Comparison of ENCODE assay signal across 16 cellular contexts in genomic region chr13:46804391-46804815, GRCh38. TPM values are rescaled to one million over a fixed set of nuclear protein-coding genes. Genes with fewer than 3 reads are reported as not detected.
A peak's percentile ranks its signal among the peaks of the same experiment; 100 is the strongest.
DNase-seq lines count a peak whose midpoint lies in the region; ATAC-seq, FAIRE-seq and TF ChIP-seq lines count a peak whose summit lies in the region.
"Had no signal": no experiment of that assay in that cellular context is flagged by ENCODE, and none has a peak within 500 bp of the region (broad histone marks: within the 10 kb centered on the region; RNA-seq: fewer than 3 reads in every experiment).

No MANE protein-coding gene starts in this region.

- no peaks in the 10 kb centered on the region for H3K27me3 ChIP-seq in CD4-positive, alpha-beta T cell (ENCODE audit: control insufficient read depth, insufficient read depth, low read length)
- H3K27me3 ChIP-seq in small intestine (ENCODE audit: control insufficient read depth in 2 of 2, insufficient read depth in 2 of 2, low read length in 2 of 2): no peaks in the 10 kb centered on the region

- POLR2A ChIA-PET in CD4-positive, alpha-beta T cell (lab: Charles Lee): no interaction called here

- H3K9me3 Mint-ChIP-seq in HFFc6: no peaks in the 10 kb centered on the region
- peaks cover 4% of the 10 kb centered on the region for H3K9me3 Mint-ChIP-seq in activated T-helper 17 cell treated with anti-CD3 and anti-CD28 coated beads, Interleukin-2, amount 50 U/mL, for 72 hours
- H3K9me3 Mint-ChIP-seq in CD4-positive, alpha-beta T cell: no peaks in the 10 kb centered on the region
- H3K9me3 Mint-ChIP-seq: T-helper 1 cell treated with Interleukin-12 subunit alpha and Interleukin-12 subunit beta and Interleukin-4 antibody, amounts not matched to agents 30 μg/mL and 1 μg/mL, for 36 hours had no signal

- ATAC-seq in activated T-helper 17 cell treated with anti-CD3 and anti-CD28 coated beads, Interleukin-2, amount 50 U/mL, for 72 hours (replicated peaks): peak; percentile 74
- ATAC-seq in CD4-positive, alpha-beta T cell (ENCODE audit: poor library complexity): no peak
- ATAC-seq: activated CD8-positive, alpha-beta T cell treated with anti-CD3 and anti-CD28 coated beads, Interleukin-2, amount 10 ng/mL, durations not matched to agents 7 days and 5 days; gastroesophageal sphincter; right cardiac atrium had no signal

- H3K27ac ChIP-seq in CD4-positive, alpha-beta T cell (ENCODE audit: low read depth, low read length): no peak overlapping the region
- H3K27ac ChIP-seq in small intestine (ENCODE audit: low read depth in 1 of 2, low read length in 1 of 2): no peak overlapping the region
- H3K27ac ChIP-seq: C4-2B, gastroesophageal sphincter had no signal

- H3K4me3 Mint-ChIP-seq in HFFc6: no peak overlapping the region; the same call in 1 of the 2 replicates
- H3K4me3 Mint-ChIP-seq in activated T-helper 17 cell treated with anti-CD3 and anti-CD28 coated beads, Interleukin-2, amount 50 U/mL, for 72 hours: no peak overlapping the region
- no peak overlapping the region for H3K4me3 Mint-ChIP-seq in CD4-positive, alpha-beta T cell
- H3K4me3 Mint-ChIP-seq: activated CD8-positive, alpha-beta T cell treated with anti-CD3 and anti-CD28 coated beads, Interleukin-2, amount 10 ng/mL, durations not matched to agents 7 days and 5 days; T-helper 1 cell treated with Interleukin-12 subunit alpha and Interleukin-12 subunit beta and Interleukin-4 antibody, amounts not matched to agents 30 μg/mL and 1 μg/mL, for 36 hours had no signal

- no peaks in the 10 kb centered on the region for H3K36me3 Mint-ChIP-seq in HFFc6 (ENCODE audit: low read depth)
- H3K36me3 Mint-ChIP-seq in activated T-helper 17 cell treated with anti-CD3 and anti-CD28 coated beads, Interleukin-2, amount 50 U/mL, for 72 hours (ENCODE audit: low read depth): no peaks in the 10 kb centered on the region
- H3K36me3 Mint-ChIP-seq in CD4-positive, alpha-beta T cell (ENCODE audit: low read depth): no peaks in the 10 kb centered on the region

- TF ChIP-seq CTCF in HFFc6 (IDR thresholded peaks at IDR 0.05): peak; percentile 36; the same call in 1 of the 2 replicates
- TF ChIP-seq CTCF in CD4-positive, alpha-beta T cell (IDR thresholded peaks at IDR 0.05): no peak

- intact Hi-C loops in CD4-positive, alpha-beta T cell (cut with DNase I, micrococcal nuclease): no loop called here

- CTCF ChIA-PET in CD4-positive, alpha-beta T cell (lab: Charles Lee): no interaction called here

- H3K27me3 Mint-ChIP-seq in HFFc6 (ENCODE audit: insufficient read depth): peaks cover 1% of the 10 kb centered on the region; the same call in 1 of the 2 replicates
- peaks cover 6% of the 10 kb centered on the region for H3K27me3 Mint-ChIP-seq in activated T-helper 17 cell treated with anti-CD3 and anti-CD28 coated beads, Interleukin-2, amount 50 U/mL, for 72 hours
- H3K27me3 Mint-ChIP-seq in CD4-positive, alpha-beta T cell: peaks cover 8% of the 10 kb centered on the region

- H3K4me3 ChIP-seq in small intestine (ENCODE audit: low read depth in 1 of 2, low read length in 2 of 2): no peak overlapping the region
- H3K4me3 ChIP-seq: gastroesophageal sphincter had no signal

- no peaks in the 10 kb centered on the region for H3K4me1 ChIP-seq in small intestine (ENCODE audit: control insufficient read depth in 2 of 2, insufficient read depth in 1 of 2, low read depth in 1 of 2, low read length in 1 of 2)

- H3K36me3 ChIP-seq in small intestine (ENCODE audit: control insufficient read depth in 2 of 2, insufficient read depth in 2 of 2, low read length in 2 of 2): no peaks in the 10 kb centered on the region
- H3K36me3 ChIP-seq: gastroesophageal sphincter had no signal

- H3K4me1 Mint-ChIP-seq in HFFc6 (ENCODE audit: low read depth): peaks cover 44% of the 10 kb centered on the region
- H3K4me1 Mint-ChIP-seq in activated T-helper 17 cell treated with anti-CD3 and anti-CD28 coated beads, Interleukin-2, amount 50 U/mL, for 72 hours: no peaks in the 10 kb centered on the region
- no peaks in the 10 kb centered on the region for H3K4me1 Mint-ChIP-seq in CD4-positive, alpha-beta T cell (ENCODE audit: low read depth)

- FAIRE-seq in small intestine (lab: Jason Lieb, UNC): no peak

- 92 to 97% (median 95%) methylated on average over 3 of the region's 3 CpGs for WGBS in small intestine, 3 donors

- DNase-seq in ACHN (peak; percentile 91), HFFc6 (peak; percentile 95), glomerular visceral epithelial cell (ENCODE audit: extremely low spot score) (peak; percentile 96), NCI-H2081 (lab: John Stamatoyannopoulos, UW) (no peak), small intestine (no peak), NCI-H82 treated with DMSO at 0.1 percent for 48 hours (lab: John Stamatoyannopoulos, UW; ENCODE audit: unreplicated experiment) (no peak)
- DNase-seq in CD4-positive, alpha-beta T cell: no peak
- DNase-seq: activated CD8-positive, alpha-beta T cell treated with anti-CD3 and anti-CD28 coated beads, Interleukin-2, amount 10 ng/mL, durations not matched to agents 7 days and 5 days; amygdala; NCI-H1092; NCI-H774; right cardiac atrium had no signal

- peak overlapping the region; percentile 94 for H3K27ac Mint-ChIP-seq in HFFc6
- H3K27ac Mint-ChIP-seq in activated T-helper 17 cell treated with anti-CD3 and anti-CD28 coated beads, Interleukin-2, amount 50 U/mL, for 72 hours: no peak overlapping the region
- H3K27ac Mint-ChIP-seq in CD4-positive, alpha-beta T cell: no peak overlapping the region
- H3K27ac Mint-ChIP-seq: activated CD8-positive, alpha-beta T cell treated with anti-CD3 and anti-CD28 coated beads, Interleukin-2, amount 10 ng/mL, durations not matched to agents 7 days and 5 days; T-helper 1 cell treated with Interleukin-12 subunit alpha and Interleukin-12 subunit beta and Interleukin-4 antibody, amounts not matched to agents 30 μg/mL and 1 μg/mL, for 36 hours had no signal

- in situ Hi-C loops in ACHN (cut with HindIII; ENCODE audit: low pct_ligation_motif_present, low pct_unique_long_range_greater_than_20kb, low sequenced_read_pairs): no loop called here

- no peaks in the 10 kb centered on the region for H3K9me3 ChIP-seq in CD4-positive, alpha-beta T cell (ENCODE audit: control insufficient read depth, low read length)
- no peaks in the 10 kb centered on the region for H3K9me3 ChIP-seq in small intestine (ENCODE audit: control insufficient read depth, low read depth)
- H3K9me3 ChIP-seq: gastroesophageal sphincter had no signal

RNA-seq across cellular contexts. Expression of gene ESD, which starts 7.4 kb away (rescaled TPM):
- total RNA-seq in HFFc6 (2021; fragmentation: NEBNext Ultra II Directional; extraction: Animal tissue kit (Norgen Biotek cat#: 25700)): 100 to 1,000 TPM in 5 of 6 experiments, 10 to 100 TPM in 1; 97.7 to 116 (median 104) TPM
- total RNA-seq in activated T-helper 17 cell treated with anti-CD3 and anti-CD28 coated beads, Interleukin-2, amount 50 U/mL, for 72 hours: 10 to 100 TPM; 79.2 to 91.4 TPM
- total RNA-seq in CD4-positive, alpha-beta T cell: 10 to 100 TPM; 30.8 to 34.1 TPM
- 100 to 1,000 TPM; 108 to 121 (median 117) TPM for polyA plus RNA-seq in small intestine

Comparison
In these comparisons a context has a peak if more than half of its experiments do, and no peak if none do; other contexts are left out.
1. DNase-seq: peak in ACHN (single experiment), HFFc6 (single experiment) and glomerular visceral epithelial cell (single experiment); none in NCI-H2081 (0 of 2), CD4-positive, alpha-beta T cell (0 of 10), small intestine (single experiment) and NCI-H82 treated with DMSO at 0.1 percent for 48 hours (single experiment).